ENCODE assay signal across 8 cellular contexts in genomic region chr10:130137659-130138478, GRCh38. TPM values are rescaled to one million over a fixed set of nuclear protein-coding genes. Genes with fewer than 3 reads are reported as not detected.
A peak's percentile ranks its signal among the peaks of the same experiment; 100 is the strongest.
DNase-seq lines count a peak whose midpoint lies in the region; ATAC-seq and TF ChIP-seq lines count a peak whose summit lies in the region.

No MANE protein-coding gene starts in this region.

- intact Hi-C loops in testis (cut with DNase I; ENCODE audit: low total_unique reads): no loop called here

- 55 to 72% methylated on average over 28 of the region's 28 CpGs for WGBS in testis, 2 donors

- H3K9me3 ChIP-seq in testis: no peaks in the 10 kb centered on the region

- peak overlapping the region; percentile 78 for H3K4me3 Mint-ChIP-seq in activated CD8-positive, alpha-beta memory T cell treated with anti-CD3 and anti-CD28 coated beads, Interleukin-2, amount 10 ng/mL, durations not matched to agents 7 days and 5 days
- peak overlapping the region; percentile 82 to 89 (median 87) for H3K4me3 Mint-ChIP-seq in immature natural killer cell

- no peak for TF ChIP-seq CTCF in testis (IDR thresholded peaks at IDR 0.05)

- peaks cover 9% of the 10 kb centered on the region for H3K27me3 Mint-ChIP-seq in activated CD8-positive, alpha-beta memory T cell treated with anti-CD3 and anti-CD28 coated beads, Interleukin-2, amount 10 ng/mL, durations not matched to agents 7 days and 5 days
- H3K27me3 Mint-ChIP-seq in immature natural killer cell (ENCODE audit: low read depth in 3 of 3): peaks cover 0 to 14% (median 3%) of the 10 kb centered on the region in 3 donors

- H3K27me3 ChIP-seq in testis: no peaks in the 10 kb centered on the region

- no peak for DNase-seq in activated CD8-positive, alpha-beta memory T cell treated with anti-CD3 and anti-CD28 coated beads, Interleukin-2, amount 10 ng/mL, durations not matched to agents 7 days and 5 days
- DNase-seq in activated CD8-positive, alpha-beta memory T cell treated with anti-CD3 and anti-CD28 coated beads, Interleukin-2, amount 50 U/mL, for 48 hours: no peak
- DNase-seq in activated naive CD4-positive, alpha-beta T cell treated with anti-CD3 and anti-CD28 coated beads, Interleukin-2, amount 50 U/mL, for 72 hours (ENCODE audit: low spot score in 2 of 2): no peak
- DNase-seq in immature natural killer cell (no peak), testis (no peak), foreskin melanocyte (no peak)

- H3K4me1 ChIP-seq in testis: peaks cover 18% of the 10 kb centered on the region

- peaks cover 23% of the 10 kb centered on the region for H3K36me3 Mint-ChIP-seq in activated CD8-positive, alpha-beta memory T cell treated with anti-CD3 and anti-CD28 coated beads, Interleukin-2, amount 10 ng/mL, durations not matched to agents 7 days and 5 days
- H3K36me3 Mint-ChIP-seq in activated naive CD4-positive, alpha-beta T cell treated with anti-CD3 and anti-CD28 coated beads, Interleukin-2, amount 50 U/mL, for 72 hours: peaks cover 7 to 18% of the 10 kb centered on the region in 2 donors
- peaks cover 0 to 5% (median 0%) of the 10 kb centered on the region in 3 donors for H3K36me3 Mint-ChIP-seq in immature natural killer cell

- H3K27ac Mint-ChIP-seq in activated CD8-positive, alpha-beta memory T cell treated with anti-CD3 and anti-CD28 coated beads, Interleukin-2, amount 10 ng/mL, durations not matched to agents 7 days and 5 days: peak overlapping the region; percentile 80
- H3K27ac Mint-ChIP-seq in activated naive CD4-positive, alpha-beta T cell treated with anti-CD3 and anti-CD28 coated beads, Interleukin-2, amount 50 U/mL, for 72 hours: peak overlapping the region; percentile 31 to 74
- peak overlapping the region in 4 of 6 donors; percentile 67 to 83 (median 74) for H3K27ac Mint-ChIP-seq in immature natural killer cell

- peaks cover 56% of the 10 kb centered on the region for H3K4me1 Mint-ChIP-seq in activated CD8-positive, alpha-beta memory T cell treated with anti-CD3 and anti-CD28 coated beads, Interleukin-2, amount 10 ng/mL, durations not matched to agents 7 days and 5 days
- peaks cover 52 to 60% of the 10 kb centered on the region in 2 donors for H3K4me1 Mint-ChIP-seq in immature natural killer cell

- ATAC-seq in activated CD8-positive, alpha-beta memory T cell treated with anti-CD3 and anti-CD28 coated beads, Interleukin-2, amount 10 ng/mL, durations not matched to agents 7 days and 5 days: no peak
- no peak for ATAC-seq in activated naive CD4-positive, alpha-beta T cell treated with anti-CD3 and anti-CD28 coated beads, Interleukin-2, amount 50 U/mL, for 72 hours
- ATAC-seq in GM18520 (IDR thresholded peaks at IDR 0.05; ENCODE audit: unreplicated experiment) (no peak), HG03457 (IDR thresholded peaks at IDR 0.05; ENCODE audit: unreplicated experiment) (no peak)

- H3K27ac ChIP-seq in testis: no peak overlapping the region

- CTCF ChIA-PET in activated CD8-positive, alpha-beta memory T cell treated with anti-CD3 and anti-CD28 coated beads, Interleukin-2, amount 10 ng/mL, durations not matched to agents 7 days and 5 days (lab: Charles Lee): interaction anchor here (0.6 to 3.2 kb wide), 8 partner anchors 10 to 34 kb away, joined by 3 to 48 read pairs (median 4); partner anchors contain the start of gene C10orf143

- H3K36me3 ChIP-seq in testis (ENCODE audit: low read depth, missing control alignments): no peaks in the 10 kb centered on the region

- H3K9me3 Mint-ChIP-seq in activated CD8-positive, alpha-beta memory T cell treated with anti-CD3 and anti-CD28 coated beads, Interleukin-2, amount 10 ng/mL, durations not matched to agents 7 days and 5 days (ENCODE audit: low read depth): no peaks in the 10 kb centered on the region
- no peaks in the 10 kb centered on the region for H3K9me3 Mint-ChIP-seq in activated naive CD4-positive, alpha-beta T cell treated with anti-CD3 and anti-CD28 coated beads, Interleukin-2, amount 50 U/mL, for 72 hours
- no peaks in the 10 kb centered on the region for H3K9me3 Mint-ChIP-seq in immature natural killer cell

- peak overlapping the region; percentile 88 to 99 for H3K4me3 ChIP-seq in testis

- no peak for TF ChIP-seq POLR2A in testis (IDR thresholded peaks at IDR 0.05)

RNA-seq across cellular contexts. Expression of gene GLRX3, which starts 1.7 kb away (rescaled TPM):
- 10 to 100 TPM; 65.0 to 89.7 TPM for total RNA-seq in activated CD8-positive, alpha-beta memory T cell treated with anti-CD3 and anti-CD28 coated beads, Interleukin-2, amount 10 ng/mL, durations not matched to agents 7 days and 5 days
- total RNA-seq in activated naive CD4-positive, alpha-beta T cell treated with anti-CD3 and anti-CD28 coated beads, Interleukin-2, amount 50 U/mL, for 72 hours: 100 to 1,000 TPM in 1 of 2 donors, 10 to 100 TPM in 1; 94.1 to 103 TPM
- polyA plus RNA-seq in immature natural killer cell: 100 to 1,000 TPM in 1 of 3 donors, 10 to 100 TPM in 2; 83.7 to 139 (median 85.8) TPM
- total RNA-seq in testis: 10 to 100 TPM; 60.8 to 63.5 TPM
- polyA plus RNA-seq in testis (ENCODE audit: insufficient read depth, low read depth, low replicate concordance): 141 TPM

RNA-seq across cellular contexts. Expression of gene C10orf143, which starts 27.2 kb away (rescaled TPM):
- 1 to 10 TPM; 2.7 to 4.3 TPM for total RNA-seq in activated CD8-positive, alpha-beta memory T cell treated with anti-CD3 and anti-CD28 coated beads, Interleukin-2, amount 10 ng/mL, durations not matched to agents 7 days and 5 days
- 1 to 10 TPM in 1 of 2 donors, under 1 TPM in 1; 0.43 to 3.1 TPM for total RNA-seq in activated naive CD4-positive, alpha-beta T cell treated with anti-CD3 and anti-CD28 coated beads, Interleukin-2, amount 50 U/mL, for 72 hours
- 10 to 100 TPM; 17.8 to 31.7 (median 27.0) TPM for polyA plus RNA-seq in immature natural killer cell
- total RNA-seq in testis: 1 to 10 TPM; 3.7 to 7.6 TPM
- polyA plus RNA-seq in testis (ENCODE audit: insufficient read depth, low read depth, low replicate concordance): 7.2 TPM
